ENCODE assay signal across 8 cellular contexts in the genomic region with DNA sequence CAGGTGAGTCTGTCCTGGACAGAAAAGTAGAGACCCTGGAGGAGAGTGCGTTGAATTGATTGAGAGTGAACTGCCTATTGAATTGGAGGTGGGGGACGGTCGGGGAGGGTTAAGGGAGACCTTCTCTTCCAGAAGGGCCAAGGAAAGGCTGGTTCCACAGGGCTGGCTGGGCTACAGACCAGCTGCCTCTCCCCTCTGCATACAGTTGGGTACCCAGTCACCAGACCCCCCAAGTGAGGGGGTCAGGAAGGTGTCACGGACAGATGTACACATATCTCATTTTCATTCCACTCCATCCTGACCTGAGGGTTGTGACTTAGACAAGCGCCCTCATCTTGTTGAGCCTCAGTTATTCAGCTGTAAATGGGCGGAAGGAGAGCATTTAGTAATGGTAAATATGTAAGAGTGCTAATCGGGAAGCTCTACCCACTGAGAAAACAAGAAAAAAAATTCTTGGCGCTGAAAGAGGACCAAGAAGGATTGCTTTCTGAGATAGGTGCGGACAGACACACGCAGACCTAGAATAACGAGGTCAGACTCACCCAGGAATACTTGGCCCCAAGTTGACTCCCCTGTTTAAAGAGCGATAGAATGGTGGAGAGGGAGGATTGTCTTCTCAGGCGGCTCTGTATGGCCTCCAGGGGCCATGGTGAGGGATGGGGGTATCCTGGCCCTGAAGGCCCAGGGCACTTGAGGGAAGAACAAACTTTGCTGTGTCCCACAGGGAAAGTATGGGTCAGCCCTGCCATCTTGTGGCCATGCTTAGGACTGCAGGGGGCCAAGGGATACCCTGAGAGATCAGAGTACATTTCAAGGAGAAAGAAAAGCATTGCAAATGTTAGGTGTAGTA. TPM values are rescaled to one million over a fixed set of nuclear protein-coding genes. Genes with fewer than 3 reads are reported as not detected.
DNase-seq lines count a peak whose midpoint lies in the region; ATAC-seq and TF ChIP-seq lines count a peak whose summit lies in the region.

No MANE protein-coding gene starts in this region.

- H3K36me3 ChIP-seq in MM.1S (replicated peaks; ENCODE audit: insufficient read depth, low read length), result no peaks in the 10 kb centered on the region
- H3K36me3 ChIP-seq in CD4-positive, alpha-beta memory T cell (ENCODE audit: insufficient read depth, low read length), result no peaks in the 10 kb centered on the region

- in situ Hi-C loops in GM13977 (cut with MboI; ENCODE audit: low pct_unique_long_range_greater_than_20kb, low sequenced_read_pairs, unreplicated experiment), result no loop called here

- H3K27ac ChIP-seq in MM.1S (ENCODE audit: low read length), result no peak overlapping the region
- no peak overlapping the region for H3K27ac ChIP-seq in CD4-positive, alpha-beta memory T cell (ENCODE audit: low read depth, low read length)

- H3K4me3 Mint-ChIP-seq in activated CD4-positive, alpha-beta memory T cell treated with anti-CD3 and anti-CD28 coated beads for 36 hours, result no peak overlapping the region
- H3K4me3 Mint-ChIP-seq in CD4-positive, alpha-beta memory T cell, result no peak overlapping the region

- CTCF ChIA-PET in activated CD4-positive, alpha-beta memory T cell treated with anti-CD3 and anti-CD28 coated beads for 36 hours (lab: Charles Lee), result interaction anchor here (0.8 to 1.0 kb wide), 2 partner anchors 13 to 39 kb away, joined by 3 read pairs; no protein-coding TSS in a partner anchor
- CTCF ChIA-PET in CD4-positive, alpha-beta memory T cell (lab: Charles Lee; ENCODE audit: partially characterized antibody), result no interaction called here

- H3K36me3 Mint-ChIP-seq in activated CD4-positive, alpha-beta memory T cell treated with anti-CD3 and anti-CD28 coated beads for 36 hours, result no peaks in the 10 kb centered on the region
- H3K36me3 Mint-ChIP-seq in CD4-positive, alpha-beta memory T cell, result no peaks in the 10 kb centered on the region

- ATAC-seq in HG02623 (IDR thresholded peaks at IDR 0.05; ENCODE audit: unreplicated experiment) (peak; percentile 96), omental fat pad (ENCODE audit: low FRiP score) (peak; percentile 43)

- H3K9ac ChIP-seq in MM.1S (ENCODE audit: low read length), result no peak overlapping the region

- no peaks in the 10 kb centered on the region for H3K9me3 ChIP-seq in MM.1S (replicated peaks; ENCODE audit: insufficient read depth, low read length)
- H3K9me3 ChIP-seq in CD4-positive, alpha-beta memory T cell (ENCODE audit: control insufficient read depth in 1 of 2, low read length in 2 of 2), result no peaks in the 10 kb centered on the region

- POLR2A ChIA-PET in activated CD4-positive, alpha-beta memory T cell treated with anti-CD3 and anti-CD28 coated beads for 36 hours (lab: Charles Lee), result no interaction called here
- POLR2A ChIA-PET in CD4-positive, alpha-beta memory T cell (lab: Charles Lee; ENCODE audit: partially characterized antibody), result no interaction called here

- H3K79me2 ChIP-seq in MM.1S (ENCODE audit: low read length), result no peaks in the 10 kb centered on the region

- no peaks in the 10 kb centered on the region for H3K9me2 ChIP-seq in MM.1S (replicated peaks; ENCODE audit: insufficient read depth, low read length)

- peak; percentile 93 for TF ChIP-seq CTCF in GM13977 (IDR thresholded peaks at IDR 0.05; ENCODE audit: extremely low read depth, insufficient read depth, missing control alignments)
- TF ChIP-seq CTCF in MM.1S (IDR thresholded peaks at IDR 0.05; ENCODE audit: low read length), result peak; percentile 90
- TF ChIP-seq CTCF in foreskin fibroblast (IDR thresholded peaks at IDR 0.05; ENCODE audit: low read depth, low read length), result peak; percentile 97
- TF ChIP-seq CTCF in omental fat pad (IDR thresholded peaks at IDR 0.05), result no peak

- no peaks in the 10 kb centered on the region for H3K9me3 Mint-ChIP-seq in activated CD4-positive, alpha-beta memory T cell treated with anti-CD3 and anti-CD28 coated beads for 36 hours
- peaks cover 1 to 14% (median 4%) of the 10 kb centered on the region in 8 donors for H3K9me3 Mint-ChIP-seq in CD4-positive, alpha-beta memory T cell

- H3K4me1 Mint-ChIP-seq in activated CD4-positive, alpha-beta memory T cell treated with anti-CD3 and anti-CD28 coated beads for 36 hours (ENCODE audit: low read depth), result no peaks in the 10 kb centered on the region
- H3K4me1 Mint-ChIP-seq in CD4-positive, alpha-beta memory T cell, result no peaks in the 10 kb centered on the region

- H3K4me1 ChIP-seq in MM.1S (ENCODE audit: low read length), result no peaks in the 10 kb centered on the region
- no peaks in the 10 kb centered on the region for H3K4me1 ChIP-seq in CD4-positive, alpha-beta memory T cell (ENCODE audit: insufficient read depth, low read length)

- no peaks in the 10 kb centered on the region for H3K27me3 Mint-ChIP-seq in activated CD4-positive, alpha-beta memory T cell treated with anti-CD3 and anti-CD28 coated beads for 36 hours
- no peaks in the 10 kb centered on the region for H3K27me3 Mint-ChIP-seq in CD4-positive, alpha-beta memory T cell

- H3K4me2 ChIP-seq in MM.1S (ENCODE audit: low read depth, low read length), result no peak overlapping the region

- H3K27me3 ChIP-seq in MM.1S (replicated peaks; ENCODE audit: insufficient read depth, low read length), result no peaks in the 10 kb centered on the region
- H3K27me3 ChIP-seq in CD4-positive, alpha-beta memory T cell (ENCODE audit: insufficient read depth, low read length), result no peaks in the 10 kb centered on the region

- H3K4me3 ChIP-seq in MM.1S (ENCODE audit: low read length) (no peak overlapping the region), foreskin fibroblast (ENCODE audit: low read depth in 1 of 2, low read length in 2 of 2) (no peak overlapping the region)
- no peak overlapping the region for H3K4me3 ChIP-seq in CD4-positive, alpha-beta memory T cell (ENCODE audit: low read length in 2 of 2)

- no peaks in the 10 kb centered on the region for H4K20me1 ChIP-seq in MM.1S (ENCODE audit: insufficient read depth, low read length)

- H3F3A ChIP-seq in MM.1S (ENCODE audit: insufficient read depth, low read length), result no peaks in the 10 kb centered on the region

- DNase-seq in AG08395 (ENCODE audit: low spot score) (peak; percentile 82), GM13977 (ENCODE audit: low spot score) (peak; percentile 83), MM.1S (peak; percentile 65), foreskin fibroblast (peak; percentile 37 to 78), omental fat pad (ENCODE audit: low spot score) (peak; percentile 48)
- peak; percentile 49 for DNase-seq in activated CD4-positive, alpha-beta memory T cell treated with anti-CD3 and anti-CD28 coated beads for 36 hours
- no peak for DNase-seq in CD4-positive, alpha-beta memory T cell

- intact Hi-C loops in activated CD4-positive, alpha-beta memory T cell treated with anti-CD3 and anti-CD28 coated beads for 36 hours (cut with micrococcal nuclease), result no loop called here
- intact Hi-C loops in CD4-positive, alpha-beta memory T cell (cut with micrococcal nuclease), result no loop called here

- no peak overlapping the region for H2AFZ ChIP-seq in MM.1S (ENCODE audit: low read length)

- no peak overlapping the region for H3K27ac Mint-ChIP-seq in activated CD4-positive, alpha-beta memory T cell treated with anti-CD3 and anti-CD28 coated beads for 36 hours
- H3K27ac Mint-ChIP-seq in CD4-positive, alpha-beta memory T cell, result no peak overlapping the region

RNA-seq across cellular contexts. Expression of gene MBL2, which starts 7.2 kb away (rescaled TPM):
- total RNA-seq in activated CD4-positive, alpha-beta memory T cell treated with anti-CD3 and anti-CD28 coated beads for 36 hours, result not detected
- total RNA-seq in omental fat pad, result not detected
- total RNA-seq in CD4-positive, alpha-beta memory T cell, result not detected
- polyA plus RNA-seq in CD4-positive, alpha-beta memory T cell, result not detected

Comparison
In these comparisons a context has a peak if more than half of its experiments do, and no peak if none do; other contexts are left out.
1. DNase-seq: peak in AG08395 (single experiment), GM13977 (single experiment), MM.1S (single experiment), activated CD4-positive, alpha-beta memory T cell treated with anti-CD3 and anti-CD28 coated beads for 36 hours (single experiment), foreskin fibroblast (2 of 2) and omental fat pad (single experiment); none in CD4-positive, alpha-beta memory T cell (0 of 5).
2. CTCF ChIP-seq: peak in GM13977 (single experiment), MM.1S (single experiment) and foreskin fibroblast (single experiment); none in omental fat pad (0 of 3).